1 cellular context compared by ENCODE assay signal in genomic region chr10:78231930-78232329, GRCh38.
TF ChIP-seq lines count a peak whose summit lies in the region.

No MANE protein-coding gene starts in this region.

TF ChIP-seq in GM23338, 12 proteins besides CTCF, POLR2A, EP300 and RAD21 (continued from another document):
- no peak for TF ChIP-seq REST (IDR thresholded peaks at IDR 0.05; ENCODE audit: unreplicated experiment)
- TF ChIP-seq EZH2phosphoT487 (IDR thresholded peaks at IDR 0.05; ENCODE audit: unreplicated experiment), result no peak
- TF ChIP-seq CREB1 (CRISPR knock-in tag; IDR thresholded peaks at IDR 0.05; ENCODE audit: low read depth), result no peak
- TF ChIP-seq NANOG (IDR thresholded peaks at IDR 0.05; ENCODE audit: borderline replicate concordance), result no peak
- no peak for TF ChIP-seq STAT1 (IDR thresholded peaks at IDR 0.05; ENCODE audit: unreplicated experiment)
